18 cellular contexts compared by ENCODE assay signal in genomic region chr10:69272620-69273019, GRCh38. TPM values are rescaled to one million over a fixed set of nuclear protein-coding genes. Genes with fewer than 3 reads are reported as not detected.
DNase-seq lines count a peak whose midpoint lies in the region; TF ChIP-seq lines count a peak whose summit lies in the region.
"Had no signal": no experiment of that assay in that cellular context is flagged by ENCODE, and none has a peak within 500 bp of the region (broad histone marks: within the 10 kb centered on the region; RNA-seq: fewer than 3 reads in every experiment).

No MANE protein-coding gene starts in this region.

- H2AFZ ChIP-seq in neural progenitor cell (replicated peaks): no peak overlapping the region

- no peak overlapping the region for H3K27ac ChIP-seq in HEK293 (ENCODE audit: extremely low read depth, low read depth, low read length)
- no peak overlapping the region for H3K27ac ChIP-seq in neural progenitor cell

- H3K4me3 ChIP-seq in HEK293 (ENCODE audit: low read depth, low read length) (no peak overlapping the region), choroid plexus epithelial cell (ENCODE audit: low read depth, low read length) (no peak overlapping the region), neural progenitor cell (no peak overlapping the region)
- H3K4me3 ChIP-seq: MG63 had no signal

- peaks cover 4% of the 10 kb centered on the region for H3F3A ChIP-seq in neural progenitor cell (ENCODE audit: low read depth)

- no peaks in the 10 kb centered on the region for H3K27me3 Mint-ChIP-seq in neural progenitor cell (ENCODE audit: insufficient read depth, low read depth)

- H3K4me1 ChIP-seq in HEK293 (ENCODE audit: control insufficient read depth, insufficient read depth, low read length) (no peaks in the 10 kb centered on the region), neural progenitor cell (peaks cover 3% of the 10 kb centered on the region)

- DNase-seq in COLO829 (ENCODE audit: low spot score) (peak; percentile 3), choroid plexus epithelial cell (ENCODE audit: low read depth) (peak; percentile 24), pulmonary artery endothelial cell (ENCODE audit: low read depth, low spot score) (peak; percentile 17), neural progenitor cell (ENCODE audit: low spot score) (no peak), OCI-M1 (lab: John Stamatoyannopoulos, UW) (no peak), GM10248 (ENCODE audit: extremely low spot score) (no peak)
- DNase-seq: CD4-positive, CD25-positive, alpha-beta regulatory T cell; COR-L47; DMS79; GOT3; IMR-90; MG63; NCI-H1417; NCI-H187 treated with DMSO at 0.1 percent for 48 hours; NCI-H2107; NCI-H446 treated with DMSO at 0.1 percent for 48 hours; SIG-M5 had no signal

- no peak overlapping the region for H3K27ac Mint-ChIP-seq in neural progenitor cell
- H3K27ac Mint-ChIP-seq: CD4-positive, CD25-positive, alpha-beta regulatory T cell had no signal

- H3K4me2 ChIP-seq in neural progenitor cell: no peak overlapping the region

- peaks cover 3% of the 10 kb centered on the region for H3K4me1 Mint-ChIP-seq in neural progenitor cell

- TF ChIP-seq CTCF in HEK293 (tag by site-specific recombination; IDR thresholded peaks at IDR 0.05) (no peak), choroid plexus epithelial cell (conservative IDR thresholded peaks at IDR 0.05; ENCODE audit: low read depth, low read length) (no peak), neural progenitor cell (IDR thresholded peaks at IDR 0.05) (no peak), GM10248 (IDR thresholded peaks at IDR 0.05; ENCODE audit: control extremely low read depth, extremely low read depth, low read depth, missing control alignments) (no peak)

- H3K4me3 Mint-ChIP-seq in neural progenitor cell: no peak overlapping the region
- H3K4me3 Mint-ChIP-seq: CD4-positive, CD25-positive, alpha-beta regulatory T cell had no signal

- H3K9ac ChIP-seq in neural progenitor cell: no peak overlapping the region

- CTCF ChIA-PET in HEK293 (lab: Yijun Ruan, JAX): interaction anchor here (1.2 kb wide), 1 partner anchor 136 kb away, joined by 4 read pairs; no protein-coding TSS in a partner anchor
- CTCF ChIA-PET in GM10248 (lab: Yijun Ruan, JAX): no interaction called here

- H3K9me3 Mint-ChIP-seq in neural progenitor cell: peaks cover 2% of the 10 kb centered on the region

- POLR2A ChIA-PET in HEK293 (lab: Yijun Ruan, JAX): no interaction called here
- POLR2A ChIA-PET in GM10248 (lab: Yijun Ruan, JAX): no interaction called here

- H3K9me3 ChIP-seq in HEK293 (ENCODE audit: control insufficient read depth, insufficient read depth, low read depth, low read length) (no peaks in the 10 kb centered on the region), neural progenitor cell (ENCODE audit: low read depth) (no peaks in the 10 kb centered on the region)

- no peaks in the 10 kb centered on the region for H3K36me3 ChIP-seq in HEK293 (ENCODE audit: control insufficient read depth in 2 of 2, insufficient read depth in 1 of 2, low read length in 2 of 2)
- H3K36me3 ChIP-seq in neural progenitor cell: no peaks in the 10 kb centered on the region
- H3K36me3 ChIP-seq: MG63 had no signal

- H3K79me2 ChIP-seq in neural progenitor cell (ENCODE audit: low read depth): no peaks in the 10 kb centered on the region

- no peaks in the 10 kb centered on the region for H4K20me1 ChIP-seq in neural progenitor cell (ENCODE audit: low read depth)

- no peaks in the 10 kb centered on the region for H3K27me3 ChIP-seq in neural progenitor cell
- H3K27me3 ChIP-seq: MG63 had no signal

- no peaks in the 10 kb centered on the region for H3K36me3 Mint-ChIP-seq in neural progenitor cell

TF ChIP-seq in HEK293, 187 proteins besides CTCF, POLR2A, EP300 and RAD21:
- peak; percentile 68 for TF ChIP-seq ZNF362 (tag by site-specific recombination; IDR thresholded peaks at IDR 0.05)
- TF ChIP-seq ZNF558 (tag by site-specific recombination; IDR thresholded peaks at IDR 0.05): peak; percentile 99
- no peak for TF ChIP-seq ZNF416 (tag by site-specific recombination; IDR thresholded peaks at IDR 0.05)

RNA-seq across cellular contexts. Expression of gene HK1, which starts 5.7 kb away (rescaled TPM):
- total RNA-seq in pulmonary artery endothelial cell (157 and 201 TPM in 2 replicates), neural progenitor cell (ENCODE audit: low replicate concordance) (30.1 and 45.8 TPM in 2 replicates)

RNA-seq across cellular contexts. Expression of gene HKDC1, which starts 52.5 kb away (rescaled TPM):
- 0.07 TPM in 1 of 2 replicates, not detected in the other for total RNA-seq in pulmonary artery endothelial cell
- 0.30 TPM in 1 of 2 replicates, not detected in the other for total RNA-seq in neural progenitor cell (ENCODE audit: low replicate concordance)

Comparison
In these comparisons a context has a peak if more than half of its experiments do, and no peak if none do; other contexts are left out.
1. DNase-seq: peak in COLO829 (single experiment), choroid plexus epithelial cell (single experiment) and pulmonary artery endothelial cell (single experiment); none in neural progenitor cell (single experiment), OCI-M1 (single experiment) and GM10248 (single experiment).